Comparison of ENCODE assay signal across 14 cellular contexts in genomic region chr3:40779039-40779438, GRCh38.
"Had no signal": no experiment of that assay in that cellular context is flagged by ENCODE, and none has a peak within 500 bp of the region (broad histone marks: within the 10 kb centered on the region; RNA-seq: fewer than 3 reads in every experiment).

No MANE protein-coding gene starts in this region.

- DNase-seq: activated gamma-delta T cell treated with Interleukin-2 at 50 U/mL for 16 hours; activated T-cell treated with anti-CD3 and anti-CD28 coated beads, Interleukin-2, amount 50 U/mL, for 1 hour; anterior cingulate cortex; central memory CD4-positive, alpha-beta T cell; dorsolateral prefrontal cortex; mucosa of descending colon; stimulated activated CD4-positive, alpha-beta T cell treated with anti-CD3 and anti-CD28 coated beads, Interleukin-2, amount 100 ng/mL, for 48 hours; stimulated activated CD8-positive, alpha-beta memory T cell treated with anti-CD3 and anti-CD28 coated beads, Interleukin-4, amount 100 ng/mL, for 48 hours; stimulated activated naive B cell treated with anti-CD40 and anti-IgM and Interleukin-4, amounts not matched to agents 10 μg/mL and 1 μg/mL and 100 μg/mL, for 72 hours; T-helper 9 cell; transverse colon had no signal

- H3K4me3 ChIP-seq: dorsolateral prefrontal cortex, mucosa of descending colon, transverse colon, vagina had no signal

- H3K27me3 ChIP-seq: dorsolateral prefrontal cortex, transverse colon, vagina had no signal

- H3K36me3 ChIP-seq: transverse colon, vagina had no signal

- FAIRE-seq: islet of Langerhans had no signal

- ATAC-seq: mucosa of descending colon; stimulated activated naive B cell treated with anti-CD40 and anti-IgM and Interleukin-4, amounts not matched to agents 10 μg/mL and 1 μg/mL and 100 μg/mL, for 72 hours had no signal

- H3K27ac ChIP-seq: epithelial cell of prostate had no signal

- H3K9me3 ChIP-seq: mucosa of descending colon, transverse colon, vagina had no signal
